In the genomic region with DNA sequence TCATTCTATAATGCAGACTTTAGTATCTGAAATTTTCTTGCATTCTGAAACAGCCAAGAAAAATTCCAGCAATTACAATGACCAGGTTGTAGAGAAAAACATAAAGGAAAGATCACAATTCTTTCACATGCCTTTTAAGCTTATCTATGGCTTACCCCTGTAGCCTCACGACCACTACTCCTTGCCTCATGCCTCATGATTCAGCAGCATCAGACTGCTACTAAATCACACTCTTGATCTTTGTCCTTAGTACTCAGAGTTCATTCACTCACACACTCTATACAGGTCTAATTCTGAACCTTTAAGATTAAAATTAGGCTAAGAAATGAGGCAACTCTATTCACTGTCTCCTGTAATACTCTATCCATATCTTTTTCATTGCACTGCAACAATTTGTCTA, we compare ENCODE assay signal across 28 cellular contexts.
DNase-seq lines count a peak whose midpoint lies in the region; ATAC-seq, FAIRE-seq and TF ChIP-seq lines count a peak whose summit lies in the region.
"Had no signal": no experiment of that assay in that cellular context is flagged by ENCODE, and none has a peak within 500 bp of the region (broad histone marks: within the 10 kb centered on the region; RNA-seq: fewer than 3 reads in every experiment).

No MANE protein-coding gene starts in this region.

- H3K4me3 Mint-ChIP-seq in activated CD4-positive, alpha-beta T cell treated with anti-CD3 and anti-CD28 coated beads, Interleukin-2, amount 10 ng/mL, durations not matched to agents 7 days and 5 days: no peak overlapping the region
- no peak overlapping the region for H3K4me3 Mint-ChIP-seq in CD4-positive, CD25-positive, alpha-beta regulatory T cell
- H3K4me3 Mint-ChIP-seq in activated T-helper 1 cell treated with anti-CD3 and anti-CD28 coated beads, Interleukin-12 subunit alpha, Interleukin-12 subunit beta, Interleukin-2, Interleukin-4 antibody, amounts not matched to agents 30 ng/mL and 10 ng/mL and 1 ng/mL, durations not matched to agents 14 hours and 24 hours and 36 hours: no peak overlapping the region
- H3K4me3 Mint-ChIP-seq in nephron progenitor cell: no peak overlapping the region
- H3K4me3 Mint-ChIP-seq: CD8-positive, alpha-beta memory T cell; H9; HFFc6 had no signal

- H3K9me3 ChIP-seq in CD4-positive, CD25-positive, alpha-beta regulatory T cell (ENCODE audit: control insufficient read depth in 2 of 2, low read length in 2 of 2): no peaks in the 10 kb centered on the region

- POLR2A ChIA-PET in activated CD4-positive, alpha-beta T cell treated with anti-CD3 and anti-CD28 coated beads, Interleukin-2, amount 10 ng/mL, durations not matched to agents 7 days and 5 days (lab: Charles Lee): no interaction called here

- CTCF ChIA-PET in activated CD4-positive, alpha-beta T cell treated with anti-CD3 and anti-CD28 coated beads, Interleukin-2, amount 10 ng/mL, durations not matched to agents 7 days and 5 days (lab: Charles Lee): interaction anchor here (0.6 to 1.7 kb wide), 2 partner anchors 10 to 11 kb away, joined by 3 to 4 read pairs; no protein-coding TSS in a partner anchor

- H3K27ac Mint-ChIP-seq in activated CD4-positive, alpha-beta T cell treated with anti-CD3 and anti-CD28 coated beads, Interleukin-2, amount 10 ng/mL, durations not matched to agents 7 days and 5 days: peak overlapping the region; percentile 62
- H3K27ac Mint-ChIP-seq in CD4-positive, CD25-positive, alpha-beta regulatory T cell: peak overlapping the region in 2 of 3 donors; percentile 4 to 97
- peak overlapping the region; percentile 1 for H3K27ac Mint-ChIP-seq in activated T-helper 1 cell treated with anti-CD3 and anti-CD28 coated beads, Interleukin-12 subunit alpha, Interleukin-12 subunit beta, Interleukin-2, Interleukin-4 antibody, amounts not matched to agents 30 ng/mL and 10 ng/mL and 1 ng/mL, durations not matched to agents 14 hours and 24 hours and 36 hours
- H3K27ac Mint-ChIP-seq in nephron progenitor cell: peak overlapping the region; percentile 1
- H3K27ac Mint-ChIP-seq: CD8-positive, alpha-beta memory T cell; H9; HFFc6 had no signal

- no peak for TF ChIP-seq CTCF in nephron progenitor cell (IDR thresholded peaks at IDR 0.05)

- DNase-seq in activated CD4-positive, alpha-beta T cell treated with anti-CD3 and anti-CD28 coated beads, Interleukin-2, amount 10 ng/mL, durations not matched to agents 7 days and 5 days: no peak
- DNase-seq in activated CD4-positive, alpha-beta T cell treated with anti-CD3 and anti-CD28 coated beads, Interleukin-2, amount 50 U/mL, for 48 hours: no peak
- no peak for DNase-seq in CD4-positive, CD25-positive, alpha-beta regulatory T cell
- no peak for DNase-seq in activated T-helper 1 cell treated with anti-CD3 and anti-CD28 coated beads, Interleukin-12 subunit alpha, Interleukin-12 subunit beta, Interleukin-2, Interleukin-4 antibody, amounts not matched to agents 30 ng/mL and 10 ng/mL and 1 ng/mL, durations not matched to agents 14 hours and 24 hours and 36 hours (ENCODE audit: low spot score)
- DNase-seq in nephron progenitor cell (no peak), frontal cortex (ENCODE audit: low spot score in 2 of 2) (no peak)
- DNase-seq: 8988T; C1 segment of cervical spinal cord; Calu3; CD8-positive, alpha-beta memory T cell; DMS153; GM23248; H9; HFFc6; MM.1S; NCI-H1048; NCI-H1436; NCI-H187 treated with DMSO at 0.1 percent for 48 hours; NCI-H2227 treated with DMSO at 0.1 percent for 48 hours; NCI-H510A; NCI-H748 treated with DMSO at 0.1 percent for 48 hours; SHP77 treated with DMSO at 0.1 percent for 48 hours had no signal

- no peak overlapping the region for H3K27ac ChIP-seq in CD4-positive, CD25-positive, alpha-beta regulatory T cell (ENCODE audit: insufficient read depth, low read length, poor library complexity, severe bottlenecking)
- H3K27ac ChIP-seq: GM23248, RWPE1 had no signal

- H3K4me1 ChIP-seq in CD4-positive, CD25-positive, alpha-beta regulatory T cell (ENCODE audit: control insufficient read depth, insufficient read depth, low read length, poor library complexity, severe bottlenecking): peaks cover 25% of the 10 kb centered on the region

- peaks cover 57% of the 10 kb centered on the region for H3K4me1 Mint-ChIP-seq in activated CD4-positive, alpha-beta T cell treated with anti-CD3 and anti-CD28 coated beads, Interleukin-2, amount 10 ng/mL, durations not matched to agents 7 days and 5 days
- H3K4me1 Mint-ChIP-seq in CD4-positive, CD25-positive, alpha-beta regulatory T cell: peaks cover 18 to 49% (median 31%) of the 10 kb centered on the region in 4 donors
- H3K4me1 Mint-ChIP-seq in activated T-helper 1 cell treated with anti-CD3 and anti-CD28 coated beads, Interleukin-12 subunit alpha, Interleukin-12 subunit beta, Interleukin-2, Interleukin-4 antibody, amounts not matched to agents 30 ng/mL and 10 ng/mL and 1 ng/mL, durations not matched to agents 14 hours and 24 hours and 36 hours (ENCODE audit: low read depth): peaks cover 50% of the 10 kb centered on the region
- H3K4me1 Mint-ChIP-seq in nephron progenitor cell: peaks cover 50% of the 10 kb centered on the region

- H3K9me3 Mint-ChIP-seq in activated CD4-positive, alpha-beta T cell treated with anti-CD3 and anti-CD28 coated beads, Interleukin-2, amount 10 ng/mL, durations not matched to agents 7 days and 5 days: peaks cover 9% of the 10 kb centered on the region
- peaks cover 0 to 4% (median 0%) of the 10 kb centered on the region in 7 donors for H3K9me3 Mint-ChIP-seq in CD4-positive, CD25-positive, alpha-beta regulatory T cell
- H3K9me3 Mint-ChIP-seq in activated T-helper 1 cell treated with anti-CD3 and anti-CD28 coated beads, Interleukin-12 subunit alpha, Interleukin-12 subunit beta, Interleukin-2, Interleukin-4 antibody, amounts not matched to agents 30 ng/mL and 10 ng/mL and 1 ng/mL, durations not matched to agents 14 hours and 24 hours and 36 hours: no peaks in the 10 kb centered on the region
- no peaks in the 10 kb centered on the region for H3K9me3 Mint-ChIP-seq in nephron progenitor cell
- H3K9me3 Mint-ChIP-seq: CD8-positive, alpha-beta memory T cell; H9; HFFc6 had no signal

- no peak for FAIRE-seq in frontal cortex (lab: Jason Lieb, UNC)
- FAIRE-seq: G401.6, GM12892, HepG2, K562 had no signal

- no peak overlapping the region for H3K4me3 ChIP-seq in CD4-positive, CD25-positive, alpha-beta regulatory T cell (ENCODE audit: low read depth, low read length)
- H3K4me3 ChIP-seq: GM23248, K562 had no signal

- H3K27me3 ChIP-seq in CD4-positive, CD25-positive, alpha-beta regulatory T cell (ENCODE audit: control insufficient read depth, insufficient read depth, low read length): no peaks in the 10 kb centered on the region

- H3K36me3 ChIP-seq in CD4-positive, CD25-positive, alpha-beta regulatory T cell (ENCODE audit: control insufficient read depth, insufficient read depth, low read length): no peaks in the 10 kb centered on the region

- intact Hi-C loops in activated T-helper 1 cell treated with anti-CD3 and anti-CD28 coated beads, Interleukin-12 subunit alpha, Interleukin-12 subunit beta, Interleukin-2, Interleukin-4 antibody, amounts not matched to agents 30 ng/mL and 10 ng/mL and 1 ng/mL, durations not matched to agents 14 hours and 24 hours and 36 hours (cut with micrococcal nuclease): loop anchor here (5.0 to 10.0 kb wide), 4 partner anchors 50 to 828 kb away; a partner anchor contains a TSS

- no peak for ATAC-seq in CD4-positive, CD25-positive, alpha-beta regulatory T cell (ENCODE audit: low read depth in 2 of 2)
- ATAC-seq in SK-N-SH treated with all-trans-retinoic acid at 6 μM for 48 hours: no peak
- ATAC-seq: HepG2, K562 had no signal

- no peaks in the 10 kb centered on the region for H3K27me3 Mint-ChIP-seq in activated CD4-positive, alpha-beta T cell treated with anti-CD3 and anti-CD28 coated beads, Interleukin-2, amount 10 ng/mL, durations not matched to agents 7 days and 5 days
- H3K27me3 Mint-ChIP-seq in CD4-positive, CD25-positive, alpha-beta regulatory T cell: no peaks in the 10 kb centered on the region
- no peaks in the 10 kb centered on the region for H3K27me3 Mint-ChIP-seq in activated T-helper 1 cell treated with anti-CD3 and anti-CD28 coated beads, Interleukin-12 subunit alpha, Interleukin-12 subunit beta, Interleukin-2, Interleukin-4 antibody, amounts not matched to agents 30 ng/mL and 10 ng/mL and 1 ng/mL, durations not matched to agents 14 hours and 24 hours and 36 hours (ENCODE audit: insufficient read depth)
- no peaks in the 10 kb centered on the region for H3K27me3 Mint-ChIP-seq in nephron progenitor cell (ENCODE audit: low read depth, poor library complexity)
- H3K27me3 Mint-ChIP-seq: CD8-positive, alpha-beta memory T cell had no signal

- peaks cover 17% of the 10 kb centered on the region for H3K36me3 Mint-ChIP-seq in activated CD4-positive, alpha-beta T cell treated with anti-CD3 and anti-CD28 coated beads, Interleukin-2, amount 10 ng/mL, durations not matched to agents 7 days and 5 days (ENCODE audit: low read depth)
- no peaks in the 10 kb centered on the region for H3K36me3 Mint-ChIP-seq in CD4-positive, CD25-positive, alpha-beta regulatory T cell
- peaks cover 9% of the 10 kb centered on the region for H3K36me3 Mint-ChIP-seq in activated T-helper 1 cell treated with anti-CD3 and anti-CD28 coated beads, Interleukin-12 subunit alpha, Interleukin-12 subunit beta, Interleukin-2, Interleukin-4 antibody, amounts not matched to agents 30 ng/mL and 10 ng/mL and 1 ng/mL, durations not matched to agents 14 hours and 24 hours and 36 hours (ENCODE audit: low read depth)
- no peaks in the 10 kb centered on the region for H3K36me3 Mint-ChIP-seq in nephron progenitor cell (ENCODE audit: low read depth)

TF ChIP-seq in SK-N-SH treated with all-trans-retinoic acid at 6 μM for 48 hours, 23 proteins besides CTCF, POLR2A, EP300 and RAD21 (continues in another document):
- no peak for TF ChIP-seq ZFP30 (CRISPR knock-in tag; IDR thresholded peaks at IDR 0.05)
- no peak for TF ChIP-seq ZNF565 (CRISPR knock-in tag; conservative IDR thresholded peaks at IDR 0.05; ENCODE audit: low read depth)
- TF ChIP-seq BACH2 (CRISPR knock-in tag; IDR thresholded peaks at IDR 0.05; ENCODE audit: borderline replicate concordance): no peak
- no peak for TF ChIP-seq TOX (CRISPR knock-in tag; IDR thresholded peaks at IDR 0.05; ENCODE audit: borderline replicate concordance)
- TF ChIP-seq, protein P1, sequence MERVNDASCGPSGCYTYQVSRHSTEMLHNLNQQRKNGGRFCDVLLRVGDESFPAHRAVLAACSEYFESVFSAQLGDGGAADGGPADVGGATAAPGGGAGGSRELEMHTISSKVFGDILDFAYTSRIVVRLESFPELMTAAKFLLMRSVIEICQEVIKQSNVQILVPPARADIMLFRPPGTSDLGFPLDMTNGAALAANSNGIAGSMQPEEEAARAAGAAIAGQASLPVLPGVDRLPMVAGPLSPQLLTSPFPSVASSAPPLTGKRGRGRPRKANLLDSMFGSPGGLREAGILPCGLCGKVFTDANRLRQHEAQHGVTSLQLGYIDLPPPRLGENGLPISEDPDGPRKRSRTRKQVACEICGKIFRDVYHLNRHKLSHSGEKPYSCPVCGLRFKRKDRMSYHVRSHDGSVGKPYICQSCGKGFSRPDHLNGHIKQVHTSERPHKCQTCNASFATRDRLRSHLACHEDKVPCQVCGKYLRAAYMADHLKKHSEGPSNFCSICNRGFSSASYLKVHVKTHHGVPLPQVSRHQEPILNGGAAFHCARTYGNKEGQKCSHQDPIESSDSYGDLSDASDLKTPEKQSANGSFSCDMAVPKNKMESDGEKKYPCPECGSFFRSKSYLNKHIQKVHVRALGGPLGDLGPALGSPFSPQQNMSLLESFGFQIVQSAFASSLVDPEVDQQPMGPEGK (CRISPR knock-in tag; IDR thresholded peaks at IDR 0.05; ENCODE audit: borderline replicate concordance): no peak

Comparison
In these comparisons a context has a peak if more than half of its experiments do, and no peak if none do; other contexts are left out.
1. H3K27ac Mint-ChIP-seq: peak in every context shown above with its lines; median percentile 62 in activated CD4-positive, alpha-beta T cell treated with anti-CD3 and anti-CD28 coated beads, Interleukin-2, amount 10 ng/mL, durations not matched to agents 7 days and 5 days; 50 in CD4-positive, CD25-positive, alpha-beta regulatory T cell; 1 in activated T-helper 1 cell treated with anti-CD3 and anti-CD28 coated beads, Interleukin-12 subunit alpha, Interleukin-12 subunit beta, Interleukin-2, Interleukin-4 antibody, amounts not matched to agents 30 ng/mL and 10 ng/mL and 1 ng/mL, durations not matched to agents 14 hours and 24 hours and 36 hours; 1 in nephron progenitor cell.